ENCODE assay signal across 9 cellular contexts in the genomic region with DNA sequence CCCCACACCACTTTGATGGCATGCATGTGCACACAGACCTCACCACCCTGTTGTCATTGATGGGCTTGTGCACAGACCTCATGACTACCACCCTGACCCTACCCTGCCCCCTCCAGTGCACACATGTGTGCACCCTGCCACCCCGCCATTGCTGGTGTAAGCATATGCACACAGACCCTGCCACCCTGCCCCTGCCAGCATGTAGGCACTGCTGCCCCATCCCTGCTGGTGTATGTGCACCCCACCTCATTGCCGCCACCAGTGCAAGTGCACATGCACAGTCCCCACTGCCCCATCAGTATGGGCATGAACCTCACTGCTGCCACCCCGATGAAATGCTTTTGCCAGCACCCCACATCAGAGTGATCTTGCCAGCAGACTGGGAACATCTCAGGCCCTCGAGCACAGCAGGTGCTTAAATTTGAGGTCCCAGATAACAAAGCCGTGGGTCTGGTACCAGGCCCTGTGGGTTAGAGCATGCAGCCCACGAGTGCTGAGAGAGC.
"Had no signal": no experiment of that assay in that cellular context is flagged by ENCODE, and none has a peak within 500 bp of the region (broad histone marks: within the 10 kb centered on the region; RNA-seq: fewer than 3 reads in every experiment).

No MANE protein-coding gene starts in this region.

- H3K4me1 ChIP-seq: HAP-1 had no signal

- H2AFZ ChIP-seq: GM23338 had no signal

- DNase-seq: H7, HFFc6, Karpas-422, KBM-7 had no signal

- H3K9me3 ChIP-seq: HAP-1 had no signal

- H3K4me3 ChIP-seq: GM23338, HAP-1 had no signal

- H3K9ac ChIP-seq: KMS-11 had no signal

- H3K27ac ChIP-seq: HL-60, KMS-11 had no signal

- H3K4me2 ChIP-seq: GM23338, KMS-11 had no signal

- ATAC-seq: GM23338, HCT116 had no signal
